In the genomic region with DNA sequence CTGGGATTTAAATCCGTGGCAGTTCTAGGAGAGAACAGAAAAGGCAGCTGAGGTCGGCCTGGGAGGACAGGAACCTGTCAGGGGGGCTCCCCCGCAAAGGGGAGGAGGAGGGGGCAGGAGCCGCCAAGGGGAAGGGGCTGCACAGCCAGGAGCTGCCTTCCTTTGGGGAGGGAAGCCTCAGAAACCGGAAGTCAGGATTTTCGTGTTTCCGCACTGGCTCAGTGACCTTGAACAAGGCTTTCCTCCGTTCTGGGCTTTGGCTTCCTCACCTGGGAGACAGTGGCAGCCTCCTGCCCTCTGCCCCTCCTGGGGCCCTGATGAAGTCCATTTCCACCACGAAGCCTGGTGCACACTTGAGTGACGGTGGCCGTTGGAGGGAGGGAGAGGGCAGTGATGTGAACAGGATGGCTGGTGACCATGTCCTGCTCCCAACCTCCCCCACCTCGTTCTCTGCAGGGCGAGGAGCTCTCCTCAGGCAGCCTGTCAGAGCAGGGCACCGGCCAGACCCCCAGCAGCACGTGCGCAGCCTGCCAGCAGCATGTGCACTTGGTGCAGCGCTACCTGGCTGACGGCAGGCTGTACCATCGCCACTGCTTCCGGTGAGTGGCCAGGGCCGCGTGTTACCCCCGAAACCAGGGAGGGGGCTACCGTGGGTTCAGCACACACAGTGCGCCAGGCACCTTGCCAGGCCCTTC, we compare ENCODE assay signal across 2 cellular contexts.
A peak's percentile ranks its signal among the peaks of the same experiment; 100 is the strongest.
TF ChIP-seq lines count a peak whose summit lies in the region.

No MANE protein-coding gene starts in this region.

TF ChIP-seq in HepG2, 621 proteins besides CTCF, POLR2A, EP300 and RAD21:
- TF ChIP-seq GABPA (IDR thresholded peaks at IDR 0.05; ENCODE audit: low read depth, low read length) (no peak), GABPA (CRISPR knock-in tag; IDR thresholded peaks at IDR 0.05; ENCODE audit: low read depth) (peak; percentile 61), ZNF12 (CRISPR knock-in tag; IDR thresholded peaks at IDR 0.05) (no peak)
- TF ChIP-seq, protein P1, sequence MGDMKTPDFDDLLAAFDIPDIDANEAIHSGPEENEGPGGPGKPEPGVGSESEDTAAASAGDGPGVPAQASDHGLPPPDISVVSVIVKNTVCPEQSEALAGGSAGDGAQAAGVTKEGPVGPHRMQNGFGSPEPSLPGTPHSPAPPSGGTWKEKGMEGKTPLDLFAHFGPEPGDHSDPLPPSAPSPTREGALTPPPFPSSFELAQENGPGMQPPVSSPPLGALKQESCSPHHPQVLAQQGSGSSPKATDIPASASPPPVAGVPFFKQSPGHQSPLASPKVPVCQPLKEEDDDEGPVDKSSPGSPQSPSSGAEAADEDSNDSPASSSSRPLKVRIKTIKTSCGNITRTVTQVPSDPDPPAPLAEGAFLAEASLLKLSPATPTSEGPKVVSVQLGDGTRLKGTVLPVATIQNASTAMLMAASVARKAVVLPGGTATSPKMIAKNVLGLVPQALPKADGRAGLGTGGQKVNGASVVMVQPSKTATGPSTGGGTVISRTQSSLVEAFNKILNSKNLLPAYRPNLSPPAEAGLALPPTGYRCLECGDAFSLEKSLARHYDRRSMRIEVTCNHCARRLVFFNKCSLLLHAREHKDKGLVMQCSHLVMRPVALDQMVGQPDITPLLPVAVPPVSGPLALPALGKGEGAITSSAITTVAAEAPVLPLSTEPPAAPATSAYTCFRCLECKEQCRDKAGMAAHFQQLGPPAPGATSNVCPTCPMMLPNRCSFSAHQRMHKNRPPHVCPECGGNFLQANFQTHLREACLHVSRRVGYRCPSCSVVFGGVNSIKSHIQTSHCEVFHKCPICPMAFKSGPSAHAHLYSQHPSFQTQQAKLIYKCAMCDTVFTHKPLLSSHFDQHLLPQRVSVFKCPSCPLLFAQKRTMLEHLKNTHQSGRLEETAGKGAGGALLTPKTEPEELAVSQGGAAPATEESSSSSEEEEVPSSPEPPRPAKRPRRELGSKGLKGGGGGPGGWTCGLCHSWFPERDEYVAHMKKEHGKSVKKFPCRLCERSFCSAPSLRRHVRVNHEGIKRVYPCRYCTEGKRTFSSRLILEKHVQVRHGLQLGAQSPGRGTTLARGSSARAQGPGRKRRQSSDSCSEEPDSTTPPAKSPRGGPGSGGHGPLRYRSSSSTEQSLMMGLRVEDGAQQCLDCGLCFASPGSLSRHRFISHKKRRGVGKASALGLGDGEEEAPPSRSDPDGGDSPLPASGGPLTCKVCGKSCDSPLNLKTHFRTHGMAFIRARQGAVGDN (CRISPR knock-in tag; IDR thresholded peaks at IDR 0.05), result peak; percentile 45
TF ChIP-seq in HepG2: peak in this region for 2.

TF ChIP-seq in WTC11, 78 proteins besides CTCF, POLR2A, EP300 and RAD21:
- TF ChIP-seq, protein P2, sequence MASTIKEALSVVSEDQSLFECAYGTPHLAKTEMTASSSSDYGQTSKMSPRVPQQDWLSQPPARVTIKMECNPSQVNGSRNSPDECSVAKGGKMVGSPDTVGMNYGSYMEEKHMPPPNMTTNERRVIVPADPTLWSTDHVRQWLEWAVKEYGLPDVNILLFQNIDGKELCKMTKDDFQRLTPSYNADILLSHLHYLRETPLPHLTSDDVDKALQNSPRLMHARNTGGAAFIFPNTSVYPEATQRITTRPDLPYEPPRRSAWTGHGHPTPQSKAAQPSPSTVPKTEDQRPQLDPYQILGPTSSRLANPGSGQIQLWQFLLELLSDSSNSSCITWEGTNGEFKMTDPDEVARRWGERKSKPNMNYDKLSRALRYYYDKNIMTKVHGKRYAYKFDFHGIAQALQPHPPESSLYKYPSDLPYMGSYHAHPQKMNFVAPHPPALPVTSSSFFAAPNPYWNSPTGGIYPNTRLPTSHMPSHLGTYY (CRISPR knock-in tag; IDR thresholded peaks at IDR 0.05), result no peak
- no peak for TF ChIP-seq HMGA2 (CRISPR knock-in tag; IDR thresholded peaks at IDR 0.05)
- TF ChIP-seq, protein P3, sequence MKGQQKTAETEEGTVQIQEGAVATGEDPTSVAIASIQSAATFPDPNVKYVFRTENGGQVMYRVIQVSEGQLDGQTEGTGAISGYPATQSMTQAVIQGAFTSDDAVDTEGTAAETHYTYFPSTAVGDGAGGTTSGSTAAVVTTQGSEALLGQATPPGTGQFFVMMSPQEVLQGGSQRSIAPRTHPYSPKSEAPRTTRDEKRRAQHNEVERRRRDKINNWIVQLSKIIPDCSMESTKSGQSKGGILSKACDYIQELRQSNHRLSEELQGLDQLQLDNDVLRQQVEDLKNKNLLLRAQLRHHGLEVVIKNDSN (CRISPR knock-in tag; IDR thresholded peaks at IDR 0.05), result no peak
- TF ChIP-seq JUN (CRISPR knock-in tag; IDR thresholded peaks at IDR 0.05), result no peak
- TF ChIP-seq, protein P4, sequence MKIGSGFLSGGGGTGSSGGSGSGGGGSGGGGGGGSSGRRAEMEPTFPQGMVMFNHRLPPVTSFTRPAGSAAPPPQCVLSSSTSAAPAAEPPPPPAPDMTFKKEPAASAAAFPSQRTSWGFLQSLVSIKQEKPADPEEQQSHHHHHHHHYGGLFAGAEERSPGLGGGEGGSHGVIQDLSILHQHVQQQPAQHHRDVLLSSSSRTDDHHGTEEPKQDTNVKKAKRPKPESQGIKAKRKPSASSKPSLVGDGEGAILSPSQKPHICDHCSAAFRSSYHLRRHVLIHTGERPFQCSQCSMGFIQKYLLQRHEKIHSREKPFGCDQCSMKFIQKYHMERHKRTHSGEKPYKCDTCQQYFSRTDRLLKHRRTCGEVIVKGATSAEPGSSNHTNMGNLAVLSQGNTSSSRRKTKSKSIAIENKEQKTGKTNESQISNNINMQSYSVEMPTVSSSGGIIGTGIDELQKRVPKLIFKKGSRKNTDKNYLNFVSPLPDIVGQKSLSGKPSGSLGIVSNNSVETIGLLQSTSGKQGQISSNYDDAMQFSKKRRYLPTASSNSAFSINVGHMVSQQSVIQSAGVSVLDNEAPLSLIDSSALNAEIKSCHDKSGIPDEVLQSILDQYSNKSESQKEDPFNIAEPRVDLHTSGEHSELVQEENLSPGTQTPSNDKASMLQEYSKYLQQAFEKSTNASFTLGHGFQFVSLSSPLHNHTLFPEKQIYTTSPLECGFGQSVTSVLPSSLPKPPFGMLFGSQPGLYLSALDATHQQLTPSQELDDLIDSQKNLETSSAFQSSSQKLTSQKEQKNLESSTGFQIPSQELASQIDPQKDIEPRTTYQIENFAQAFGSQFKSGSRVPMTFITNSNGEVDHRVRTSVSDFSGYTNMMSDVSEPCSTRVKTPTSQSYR (CRISPR knock-in tag; IDR thresholded peaks at IDR 0.05), result no peak
TF ChIP-seq in WTC11: peak in this region for 0.
